Comparison of ENCODE assay signal across 22 cellular contexts in genomic region chr7:127362364-127363027, GRCh38.
"Had no signal": no experiment of that assay in that cellular context is flagged by ENCODE, and none has a peak within 500 bp of the region (broad histone marks: within the 10 kb centered on the region; RNA-seq: fewer than 3 reads in every experiment).

No MANE protein-coding gene starts in this region.

- H3K4me3 ChIP-seq: heart right ventricle, hepatocyte, lower lobe of right lung, pancreas, prostate gland, right lobe of liver, suprapubic skin, thoracic aorta, tibial artery, upper lobe of right lung had no signal

- FAIRE-seq: pancreas, urothelium cell line had no signal

- H3K4me1 ChIP-seq: lower lobe of right lung, pancreas, prostate gland, right lobe of liver, suprapubic skin, tibial artery, upper lobe of right lung had no signal

- H3K36me3 ChIP-seq: pancreas, prostate gland had no signal

- DNase-seq: heart right ventricle; islet precursor cell; lower lobe of right lung; mammary epithelial cell; mesenchymal stem cell; naive thymus-derived CD8-positive, alpha-beta T cell; nucleus accumbens; pancreas; posterior cingulate gyrus; retina; right lobe of liver; stimulated activated CD4-positive, alpha-beta T cell treated with anti-CD3 and anti-CD28 coated beads, Interleukin-4, amount 100 ng/mL, for 24 hours; stimulated activated naive CD4-positive, alpha-beta T cell; tibial artery; trophoblast cell; upper lobe of right lung had no signal

- H3K27ac ChIP-seq: heart right ventricle, hepatocyte, lower lobe of right lung, pancreas, prostate gland, right lobe of liver, suprapubic skin, thoracic aorta, tibial artery, upper lobe of right lung had no signal

- H3K9me3 ChIP-seq: heart right ventricle, lower lobe of right lung, pancreas, prostate gland, right lobe of liver, suprapubic skin, thoracic aorta, tibial artery, upper lobe of right lung had no signal

- H3K27me3 ChIP-seq: heart right ventricle, hepatocyte, pancreas, right lobe of liver, suprapubic skin, tibial artery, upper lobe of right lung had no signal

- ATAC-seq: lower lobe of right lung; naive thymus-derived CD8-positive, alpha-beta T cell; pancreas; right lobe of liver; stimulated activated effector memory CD8-positive, alpha-beta T cell treated with anti-CD3 and anti-CD28 coated beads, Interleukin-12 subunit alpha, Interleukin-12 subunit beta, amount 100 ng/mL, for 72 hours; upper lobe of right lung had no signal
